In genomic region chr11:72164187-72164586, GRCh38 we compare ENCODE assay signal across 14 cellular contexts. TPM values are rescaled to one million over a fixed set of nuclear protein-coding genes. Genes with fewer than 3 reads are reported as not detected.
"Had no signal": no experiment of that assay in that cellular context is flagged by ENCODE, and none has a peak within 500 bp of the region (broad histone marks: within the 10 kb centered on the region; RNA-seq: fewer than 3 reads in every experiment).

No MANE protein-coding gene starts in this region.

RNA-seq across cellular contexts. Expression of gene FOLR1, which starts 27.8 kb away (rescaled TPM):
- total RNA-seq: subcutaneous adipose tissue, thoracic aorta, transverse colon, vagina had no signal

RNA-seq across cellular contexts. Expression of gene FOLR3, which starts 28.7 kb away (rescaled TPM):
- total RNA-seq: suprapubic skin, temporal lobe, thoracic aorta, transverse colon, ureter, urinary bladder, uterus, vagina had no signal

RNA-seq across cellular contexts. Expression of gene TOMT, which starts 58.5 kb away (rescaled TPM):
- total RNA-seq: stomach, subcutaneous adipose tissue, suprapubic skin, temporal lobe, thoracic aorta, thyroid gland, tibial nerve, transverse colon, upper lobe of right lung, ureter, urinary bladder, uterus, vagina had no signal
- polyA plus RNA-seq: stomach, thymus, urinary bladder had no signal
